In genomic region chr10:20836401-20836800, GRCh38 we compare ENCODE assay signal across 23 cellular contexts.
"Had no signal": no experiment of that assay in that cellular context is flagged by ENCODE, and none has a peak within 500 bp of the region (broad histone marks: within the 10 kb centered on the region; RNA-seq: fewer than 3 reads in every experiment).

No MANE protein-coding gene starts in this region.

- H3K36me3 ChIP-seq: neural progenitor cell, ovary, right lobe of liver, sigmoid colon, thoracic aorta, vagina had no signal

- H3K27ac ChIP-seq: neural progenitor cell, ovary, parathyroid adenoma, psoas muscle, right lobe of liver, sigmoid colon, stomach, thoracic aorta, thyroid gland, tibial nerve, upper lobe of left lung, vagina had no signal

- H3K4me1 ChIP-seq: neural progenitor cell, psoas muscle, right lobe of liver, sigmoid colon, stomach, tibial nerve, upper lobe of left lung, vagina had no signal

- H3K9me3 ChIP-seq: ovary, right lobe of liver, thyroid gland, upper lobe of left lung, vagina had no signal

- H3K4me3 ChIP-seq: neural progenitor cell, ovary, psoas muscle, right lobe of liver, sigmoid colon, stomach, thoracic aorta, thyroid gland, tibial nerve, upper lobe of left lung, vagina had no signal

- H3K27me3 ChIP-seq: neural progenitor cell, ovary, right lobe of liver, sigmoid colon, stomach, thyroid gland, tibial nerve, upper lobe of left lung, vagina had no signal

- DNase-seq: natural killer cell; occipital lobe; ovary; psoas muscle; right lobe of liver; sigmoid colon; small intestine; stimulated activated CD4-positive, alpha-beta T cell treated with anti-CD3 and anti-CD28 coated beads, Interleukin-15, amount 100 ng/mL, for 24 hours; stimulated activated CD4-positive, alpha-beta T cell treated with anti-CD3 and anti-CD28 coated beads, Interleukin-2, amount 100 ng/mL, for 24 hours; stimulated activated CD4-positive, alpha-beta T cell treated with anti-CD3 and anti-CD28 coated beads, Interleukin-2, amount 100 ng/mL, for 48 hours; stimulated activated CD4-positive, alpha-beta T cell treated with anti-CD3 and anti-CD28 coated beads, Interleukin-4, amount 100 ng/mL, for 24 hours; stimulated activated naive B cell treated with anti-CD40 and anti-IgM and Interleukin-4, amounts not matched to agents 10 μg/mL and 1 μg/mL and 100 μg/mL, for 72 hours; stimulated activated naive CD4-positive, alpha-beta T cell treated with Interleukin-2 at 50 U/mL for 16 hours; stomach; thyroid gland; trophoblast cell; upper lobe of left lung had no signal

- ATAC-seq: natural killer cell; psoas muscle; right lobe of liver; stimulated activated effector memory CD8-positive, alpha-beta T cell treated with anti-CD3 and anti-CD28 coated beads, Interleukin-12 subunit alpha, Interleukin-12 subunit beta, amount 100 ng/mL, for 72 hours; stimulated activated naive B cell treated with anti-CD40 and anti-IgM and Interleukin-4, amounts not matched to agents 10 μg/mL and 1 μg/mL and 100 μg/mL, for 72 hours had no signal
